Comparison of ENCODE assay signal across 1 cellular context in the genomic region with DNA sequence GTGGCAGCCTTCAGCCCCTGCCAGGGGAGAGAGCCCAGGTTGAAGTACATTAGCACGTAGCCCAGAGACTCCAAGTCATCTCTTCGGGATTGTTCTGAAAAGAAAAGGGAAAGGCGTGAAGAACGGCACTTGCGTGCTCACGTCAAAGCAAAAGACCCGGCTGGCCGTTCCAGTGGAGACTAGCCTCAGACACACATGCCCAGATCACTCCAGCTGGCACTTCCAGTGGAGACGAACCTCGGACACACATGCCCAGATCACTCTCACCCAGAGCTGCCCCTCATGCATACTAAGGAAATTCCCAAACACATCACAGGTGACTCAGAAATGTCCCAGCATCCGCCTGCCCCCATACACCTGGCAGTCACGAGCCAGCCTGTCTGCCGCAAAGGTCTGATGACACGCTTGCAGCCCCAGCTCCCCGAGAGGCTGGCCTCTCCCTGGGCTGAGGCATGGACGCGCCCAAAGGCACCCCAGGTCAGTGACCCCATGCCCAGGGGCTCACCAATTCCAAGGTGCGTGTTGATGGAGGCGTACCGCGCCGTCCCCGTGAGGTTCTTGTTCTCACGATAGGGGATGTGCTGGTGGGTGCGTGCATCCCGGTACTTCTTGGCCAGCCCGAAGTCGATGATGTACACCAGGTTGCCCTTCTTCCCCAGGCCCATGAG.
TF ChIP-seq lines count a peak whose summit lies in the region.

No MANE protein-coding gene starts in this region.

TF ChIP-seq in GM12878, 131 proteins besides CTCF, POLR2A, EP300 and RAD21:
- no peak for TF ChIP-seq CBFB (IDR thresholded peaks at IDR 0.05; ENCODE audit: low read depth)
- TF ChIP-seq CREM (IDR thresholded peaks at IDR 0.05; ENCODE audit: low read depth), result no peak
- no peak for TF ChIP-seq JUNB (IDR thresholded peaks at IDR 0.05)
- TF ChIP-seq CBX3 (IDR thresholded peaks at IDR 0.05; ENCODE audit: borderline replicate concordance, low read depth), result no peak
- peak; percentile 35; the same call in 1 of the 2 replicates for TF ChIP-seq POLR2AphosphoS5 (IDR thresholded peaks at IDR 0.05; ENCODE audit: low read length)
TF ChIP-seq in GM12878: peak in this region for 1.
